Comparison of ENCODE assay signal across 8 cellular contexts in the genomic region with DNA sequence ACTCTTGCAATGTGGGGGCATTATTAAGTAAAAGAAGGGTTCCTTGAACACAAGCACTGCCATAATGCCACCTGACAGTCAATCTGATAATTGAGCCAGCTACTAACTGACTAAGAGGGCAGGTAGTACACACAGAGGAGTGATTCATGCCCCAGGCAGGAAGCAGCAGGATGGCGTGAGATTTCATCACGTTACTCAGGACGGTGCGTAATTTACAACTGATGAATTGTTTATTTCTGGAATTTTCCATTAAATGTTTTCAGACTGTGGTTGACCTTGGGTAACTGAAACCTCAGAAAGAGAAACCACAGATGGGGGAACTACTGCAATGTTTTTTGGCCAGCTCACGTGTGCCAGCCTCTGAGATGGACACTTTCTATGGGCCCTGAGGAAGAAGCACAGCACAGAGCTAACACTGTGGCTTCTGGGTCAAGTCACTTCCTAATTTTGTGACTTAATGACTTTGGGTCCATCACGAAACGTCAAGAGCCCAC. TPM values are rescaled to one million over a fixed set of nuclear protein-coding genes. Genes with fewer than 3 reads are reported as not detected.
DNase-seq lines count a peak whose midpoint lies in the region; ATAC-seq, FAIRE-seq and TF ChIP-seq lines count a peak whose summit lies in the region.

No MANE protein-coding gene starts in this region.

- peak; percentile 34 for ATAC-seq in Right ventricle myocardium superior (ENCODE audit: poor library complexity)
- ATAC-seq in Right ventricle myocardium inferior, result no peak
- ATAC-seq in HG03196 (IDR thresholded peaks at IDR 0.05; ENCODE audit: unreplicated experiment), result peak; percentile 86

- H4K20me1 ChIP-seq in astrocyte (ENCODE audit: insufficient read depth, low read length), result no peaks in the 10 kb centered on the region

- H3K4me2 ChIP-seq in astrocyte (ENCODE audit: low read length), result peak overlapping the region; percentile 44

- intact Hi-C loops in Right ventricle myocardium superior (cut with DNase I), result no loop called here
- intact Hi-C loops in Right ventricle myocardium inferior (cut with DNase I), result no loop called here

- H3K9me3 Mint-ChIP-seq in astrocyte (ENCODE audit: unreplicated experiment), result peaks cover 3% of the 10 kb centered on the region
- H3K9me3 Mint-ChIP-seq in neural crest cell, result peaks cover 2% of the 10 kb centered on the region

- no peak overlapping the region for H3K4me3 Mint-ChIP-seq in astrocyte (ENCODE audit: unreplicated experiment)
- no peak overlapping the region for H3K4me3 Mint-ChIP-seq in neural crest cell

- H3K36me3 Mint-ChIP-seq in astrocyte (ENCODE audit: low read depth, unreplicated experiment) (no peaks in the 10 kb centered on the region), neural crest cell (ENCODE audit: low read depth) (no peaks in the 10 kb centered on the region)

- H3K79me2 ChIP-seq in astrocyte (ENCODE audit: insufficient read depth, low read length), result no peaks in the 10 kb centered on the region

- no peaks in the 10 kb centered on the region for H3K9me3 ChIP-seq in astrocyte (ENCODE audit: insufficient read depth, low read depth, low read length)

- H3K27ac Mint-ChIP-seq in astrocyte (ENCODE audit: unreplicated experiment) (peak overlapping the region; percentile 74), neural crest cell (ENCODE audit: unreplicated experiment) (peak overlapping the region; percentile 28)

- peaks cover 14% of the 10 kb centered on the region for H3K27me3 ChIP-seq in astrocyte (ENCODE audit: insufficient read depth, low read length)

- H3K4me1 ChIP-seq in astrocyte (ENCODE audit: insufficient read depth, low read length), result peaks cover 23% of the 10 kb centered on the region

- H3K27ac ChIP-seq in astrocyte (ENCODE audit: low read depth, low read length), result no peak overlapping the region

- no peak overlapping the region for H3K9ac ChIP-seq in astrocyte (ENCODE audit: low read length)

- no peak overlapping the region for H3K4me3 ChIP-seq in astrocyte (ENCODE audit: insufficient read depth, low read depth, low read length)

- H3K27me3 Mint-ChIP-seq in astrocyte (ENCODE audit: low read depth, unreplicated experiment), result peaks cover 1% of the 10 kb centered on the region
- peaks cover 13% of the 10 kb centered on the region for H3K27me3 Mint-ChIP-seq in neural crest cell (ENCODE audit: low read depth)

- peak; percentile 99 for FAIRE-seq in astrocyte (lab: Jason Lieb, UNC)
- FAIRE-seq in frontal cortex (lab: Jason Lieb, UNC), result no peak

- DNase-seq in Right ventricle myocardium superior (no peak), Right ventricle myocardium inferior (ENCODE audit: missing footprints) (no peak), SKM-1 treated with dmso at 0.1 percent for 144 hours (lab: John Stamatoyannopoulos, UW; ENCODE audit: unreplicated experiment) (peak; percentile 94), astrocyte (ENCODE audit: low read depth) (peak; percentile 96), neural crest cell (ENCODE audit: low read depth, low spot score) (no peak), frontal cortex (ENCODE audit: low spot score in 2 of 2) (no peak), NCI-H2081 (lab: John Stamatoyannopoulos, UW) (no peak)

- H3K4me1 Mint-ChIP-seq in astrocyte (ENCODE audit: low read depth, unreplicated experiment) (peaks cover 22% of the 10 kb centered on the region), neural crest cell (no peaks in the 10 kb centered on the region)

- no peaks in the 10 kb centered on the region for H3K36me3 ChIP-seq in astrocyte (ENCODE audit: insufficient read depth, low read length)

- no peak overlapping the region for H2AFZ ChIP-seq in astrocyte (ENCODE audit: low read depth, low read length)

- TF ChIP-seq CTCF in astrocyte (IDR thresholded peaks at IDR 0.05; ENCODE audit: insufficient read depth, low read depth, low read length) (no peak), neural crest cell (conservative IDR thresholded peaks at IDR 0.05) (no peak)

RNA-seq across cellular contexts. Expression of a gene that starts 46.7 kb away (rescaled TPM):
- total RNA-seq in Right ventricle myocardium superior (1.1 TPM), Right ventricle myocardium inferior (1.1 TPM), astrocyte (2.2 and 2.8 TPM in 2 replicates), neural crest cell (2.3 and 2.4 TPM in 2 replicates), frontal cortex (2.0 TPM)

RNA-seq across cellular contexts. Expression of a gene that starts 46.9 kb away (rescaled TPM):
- total RNA-seq in Right ventricle myocardium superior (3.0 TPM), Right ventricle myocardium inferior (3.0 TPM), astrocyte (5.2 and 5.5 TPM in 2 replicates), neural crest cell (4.7 and 5.4 TPM in 2 replicates), frontal cortex (28.5 TPM)

Comparison
In these comparisons a context has a peak if more than half of its experiments do, and no peak if none do; other contexts are left out.
1. DNase-seq: peak in SKM-1 treated with dmso at 0.1 percent for 144 hours (single experiment) and astrocyte (single experiment); none in Right ventricle myocardium superior (single experiment), Right ventricle myocardium inferior (single experiment), neural crest cell (single experiment), frontal cortex (0 of 2) and NCI-H2081 (0 of 2).